22 cellular contexts compared by ENCODE assay signal in genomic region chr13:110811008-110811720, GRCh38.
"Had no signal": no experiment of that assay in that cellular context is flagged by ENCODE, and none has a peak within 500 bp of the region (broad histone marks: within the 10 kb centered on the region; RNA-seq: fewer than 3 reads in every experiment).

No MANE protein-coding gene starts in this region.

- H3K9me3 Mint-ChIP-seq: activated naive CD4-positive, alpha-beta T cell treated with anti-CD3 and anti-CD28 coated beads, Interleukin-2, amount 50 U/mL, for 72 hours; activated T-cell treated with anti-CD3 and anti-CD28 coated beads, Interleukin-2, amount 50 U/mL, for 4 hours; effector memory CD8-positive, alpha-beta T cell; mesothelial cell of epicardium; T-cell had no signal

- H3K36me3 Mint-ChIP-seq: activated naive CD4-positive, alpha-beta T cell treated with anti-CD3 and anti-CD28 coated beads, Interleukin-2, amount 50 U/mL, for 72 hours; mesothelial cell of epicardium; stimulated activated memory B cell treated with anti-CD40 and anti-IgM and Interleukin-4, amounts not matched to agents 10 μg/mL and 1 μg/mL and 100 μg/mL, for 72 hours; T-cell had no signal

- H3K36me3 ChIP-seq: adrenal gland, thyroid gland had no signal

- H3K27me3 ChIP-seq: thyroid gland had no signal

- FAIRE-seq: urothelium cell line had no signal

- ATAC-seq: activated CD4-positive, CD25-positive, alpha-beta regulatory T cell treated with anti-CD3 and anti-CD28 coated beads, Interleukin-2, amount 50 U/mL, for 24 hours; effector memory CD8-positive, alpha-beta T cell; left colon; SK-N-SH treated with all-trans-retinoic acid at 6 μM for 48 hours had no signal

- DNase-seq: activated CD4-positive, alpha-beta T cell treated with anti-CD3 and anti-CD28 coated beads, Interleukin-2, amount 50 U/mL, for 1 hour; activated CD8-positive, alpha-beta memory T cell treated with anti-CD3 and anti-CD28 coated beads, Interleukin-2, amount 50 U/mL, for 4 hours; activated effector memory CD4-positive, alpha-beta T cell treated with anti-CD3 and anti-CD28 coated beads, Interleukin-2, amount 50 U/mL, for 16 hours; activated T-cell treated with anti-CD3 and anti-CD28 coated beads, Interleukin-2, amount 50 U/mL, for 4 hours; dermis blood vessel endothelial cell; effector memory CD8-positive, alpha-beta T cell; foreskin melanocyte; islet precursor cell; left colon; stimulated activated CD4-positive, alpha-beta T cell treated with anti-CD3 and anti-CD28 coated beads, Interleukin-4, amount 100 ng/mL, for 24 hours; T-cell; T1000; thyroid gland had no signal

- H3K27ac ChIP-seq: adrenal gland, thyroid gland had no signal

- H3K9me3 ChIP-seq: adrenal gland, thyroid gland had no signal

- H3K27ac Mint-ChIP-seq: activated naive CD4-positive, alpha-beta T cell treated with anti-CD3 and anti-CD28 coated beads, Interleukin-2, amount 50 U/mL, for 72 hours; effector memory CD8-positive, alpha-beta T cell; mesothelial cell of epicardium; stimulated activated memory B cell treated with anti-CD40 and anti-IgM and Interleukin-4, amounts not matched to agents 10 μg/mL and 1 μg/mL and 100 μg/mL, for 72 hours; T-cell had no signal

- H3K4me3 ChIP-seq: lung, smooth muscle cell had no signal

- H3K4me3 Mint-ChIP-seq: activated T-cell treated with anti-CD3 and anti-CD28 coated beads, Interleukin-2, amount 50 U/mL, for 4 hours; mesothelial cell of epicardium had no signal
